In the genomic region with DNA sequence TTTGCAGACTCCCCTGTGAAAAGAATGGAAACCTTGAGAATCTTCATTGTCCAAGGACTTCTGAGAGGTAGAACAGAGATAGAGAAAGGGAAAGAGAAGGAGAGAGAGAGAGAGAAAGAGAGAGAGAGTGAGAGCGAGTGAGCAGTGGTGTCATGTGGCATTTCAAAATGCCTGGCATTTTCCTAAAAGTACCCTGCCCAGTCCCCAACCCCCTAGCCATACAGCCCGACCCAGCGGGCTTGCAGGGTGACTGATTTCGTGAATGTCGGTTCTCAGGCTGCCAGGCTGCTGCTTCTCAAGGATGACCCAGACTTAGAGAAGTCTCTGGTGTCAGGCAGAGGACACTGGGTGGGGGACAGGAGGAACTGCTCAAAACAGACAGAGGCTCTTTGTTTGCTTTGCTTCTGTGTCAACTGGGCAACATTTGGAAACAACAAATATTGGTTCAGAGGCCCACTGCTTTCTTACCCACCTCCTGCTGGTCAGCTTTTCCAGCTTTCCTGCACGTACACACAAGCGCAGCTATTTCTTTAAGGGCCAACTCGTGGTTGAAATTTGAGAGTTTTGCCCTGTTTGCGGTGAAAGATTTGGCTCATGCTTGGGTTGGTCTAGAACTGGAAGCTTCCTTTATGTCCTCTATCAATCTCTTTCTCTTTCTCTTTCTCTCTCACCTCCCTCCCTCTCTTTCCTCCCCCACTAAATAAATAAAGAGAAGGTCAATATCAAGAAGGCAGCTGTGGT, we compare ENCODE assay signal across 1 cellular context.
TF ChIP-seq lines count a peak whose summit lies in the region.

No MANE protein-coding gene starts in this region.

TF ChIP-seq in HepG2, 621 proteins besides CTCF, POLR2A, EP300 and RAD21 (continued from another document and continues in another):
- TF ChIP-seq, protein P1, sequence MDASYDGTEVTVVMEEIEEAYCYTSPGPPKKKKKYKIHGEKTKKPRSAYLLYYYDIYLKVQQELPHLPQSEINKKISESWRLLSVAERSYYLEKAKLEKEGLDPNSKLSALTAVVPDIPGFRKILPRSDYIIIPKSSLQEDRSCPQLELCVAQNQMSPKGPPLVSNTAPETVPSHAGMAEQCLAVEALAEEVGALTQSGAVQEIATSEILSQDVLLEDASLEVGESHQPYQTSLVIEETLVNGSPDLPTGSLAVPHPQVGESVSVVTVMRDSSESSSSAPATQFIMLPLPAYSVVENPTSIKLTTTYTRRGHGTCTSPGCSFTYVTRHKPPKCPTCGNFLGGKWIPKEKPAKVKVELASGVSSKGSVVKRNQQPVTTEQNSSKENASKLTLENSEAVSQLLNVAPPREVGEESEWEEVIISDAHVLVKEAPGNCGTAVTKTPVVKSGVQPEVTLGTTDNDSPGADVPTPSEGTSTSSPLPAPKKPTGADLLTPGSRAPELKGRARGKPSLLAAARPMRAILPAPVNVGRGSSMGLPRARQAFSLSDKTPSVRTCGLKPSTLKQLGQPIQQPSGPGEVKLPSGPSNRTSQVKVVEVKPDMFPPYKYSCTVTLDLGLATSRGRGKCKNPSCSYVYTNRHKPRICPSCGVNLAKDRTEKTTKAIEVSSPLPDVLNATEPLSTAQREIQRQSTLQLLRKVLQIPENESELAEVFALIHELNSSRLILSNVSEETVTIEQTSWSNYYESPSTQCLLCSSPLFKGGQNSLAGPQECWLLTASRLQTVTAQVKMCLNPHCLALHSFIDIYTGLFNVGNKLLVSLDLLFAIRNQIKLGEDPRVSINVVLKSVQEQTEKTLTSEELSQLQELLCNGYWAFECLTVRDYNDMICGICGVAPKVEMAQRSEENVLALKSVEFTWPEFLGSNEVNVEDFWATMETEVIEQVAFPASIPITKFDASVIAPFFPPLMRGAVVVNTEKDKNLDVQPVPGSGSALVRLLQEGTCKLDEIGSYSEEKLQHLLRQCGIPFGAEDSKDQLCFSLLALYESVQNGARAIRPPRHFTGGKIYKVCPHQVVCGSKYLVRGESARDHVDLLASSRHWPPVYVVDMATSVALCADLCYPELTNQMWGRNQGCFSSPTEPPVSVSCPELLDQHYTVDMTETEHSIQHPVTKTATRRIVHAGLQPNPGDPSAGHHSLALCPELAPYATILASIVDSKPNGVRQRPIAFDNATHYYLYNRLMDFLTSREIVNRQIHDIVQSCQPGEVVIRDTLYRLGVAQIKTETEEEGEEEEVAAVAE (CRISPR knock-in tag; IDR thresholded peaks at IDR 0.05; ENCODE audit: borderline replicate concordance), result peak; percentile 88
- TF ChIP-seq SNAPC2 (CRISPR knock-in tag; IDR thresholded peaks at IDR 0.05), result peak; percentile 72; the same call in 1 of the 2 replicates
- TF ChIP-seq, protein P2, sequence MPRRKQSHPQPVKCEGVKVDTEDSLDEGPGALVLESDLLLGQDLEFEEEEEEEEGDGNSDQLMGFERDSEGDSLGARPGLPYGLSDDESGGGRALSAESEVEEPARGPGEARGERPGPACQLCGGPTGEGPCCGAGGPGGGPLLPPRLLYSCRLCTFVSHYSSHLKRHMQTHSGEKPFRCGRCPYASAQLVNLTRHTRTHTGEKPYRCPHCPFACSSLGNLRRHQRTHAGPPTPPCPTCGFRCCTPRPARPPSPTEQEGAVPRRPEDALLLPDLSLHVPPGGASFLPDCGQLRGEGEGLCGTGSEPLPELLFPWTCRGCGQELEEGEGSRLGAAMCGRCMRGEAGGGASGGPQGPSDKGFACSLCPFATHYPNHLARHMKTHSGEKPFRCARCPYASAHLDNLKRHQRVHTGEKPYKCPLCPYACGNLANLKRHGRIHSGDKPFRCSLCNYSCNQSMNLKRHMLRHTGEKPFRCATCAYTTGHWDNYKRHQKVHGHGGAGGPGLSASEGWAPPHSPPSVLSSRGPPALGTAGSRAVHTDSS (CRISPR knock-in tag; conservative IDR thresholded peaks at IDR 0.05), result no peak
- TF ChIP-seq NFRKB (IDR thresholded peaks at IDR 0.05), result no peak
- no peak for TF ChIP-seq FLYWCH1 (CRISPR knock-in tag; IDR thresholded peaks at IDR 0.05)
- no peak for TF ChIP-seq MZF1 (CRISPR knock-in tag; IDR thresholded peaks at IDR 0.05; ENCODE audit: borderline replicate concordance)
- peak; percentile 82 for TF ChIP-seq POGZ (CRISPR knock-in tag; IDR thresholded peaks at IDR 0.05)
- no peak for TF ChIP-seq NR1H2 (CRISPR knock-in tag; IDR thresholded peaks at IDR 0.05; ENCODE audit: borderline replicate concordance, low read depth)
- no peak for TF ChIP-seq RFX5 (IDR thresholded peaks at IDR 0.05; ENCODE audit: low read depth, low read length)
- peak; percentile 90 for TF ChIP-seq ZFP1 (CRISPR knock-in tag; IDR thresholded peaks at IDR 0.05)
- no peak for TF ChIP-seq ZFX (CRISPR knock-in tag; IDR thresholded peaks at IDR 0.05; ENCODE audit: low read depth)
- peak; percentile 100 for TF ChIP-seq RARA (CRISPR knock-in tag; IDR thresholded peaks at IDR 0.05)
- TF ChIP-seq HNRNPH1 (optimal IDR thresholded peaks at IDR 0.05; ENCODE audit: low read depth, low read length), result no peak
- TF ChIP-seq SP4 (CRISPR knock-in tag; IDR thresholded peaks at IDR 0.05), result peak; percentile 51
- TF ChIP-seq, protein P3, sequence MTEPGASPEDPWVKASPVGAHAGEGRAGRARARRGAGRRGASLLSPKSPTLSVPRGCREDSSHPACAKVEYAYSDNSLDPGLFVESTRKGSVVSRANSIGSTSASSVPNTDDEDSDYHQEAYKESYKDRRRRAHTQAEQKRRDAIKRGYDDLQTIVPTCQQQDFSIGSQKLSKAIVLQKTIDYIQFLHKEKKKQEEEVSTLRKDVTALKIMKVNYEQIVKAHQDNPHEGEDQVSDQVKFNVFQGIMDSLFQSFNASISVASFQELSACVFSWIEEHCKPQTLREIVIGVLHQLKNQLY (CRISPR knock-in tag; IDR thresholded peaks at IDR 0.05), result peak; percentile 86
- peak; percentile 80; the same call in 1 of the 2 replicates for TF ChIP-seq KAT7 (CRISPR knock-in tag; IDR thresholded peaks at IDR 0.05; ENCODE audit: borderline replicate concordance)
- 0 out of 2 replicates have a peak, but pooled peaks have one; percentile 42 for TF ChIP-seq ZNF775 (CRISPR knock-in tag; IDR thresholded peaks at IDR 0.05; ENCODE audit: borderline replicate concordance)
- no peak for TF ChIP-seq TERF1 (CRISPR knock-in tag; IDR thresholded peaks at IDR 0.05)
- TF ChIP-seq ZNF501 (CRISPR knock-in tag; IDR thresholded peaks at IDR 0.05), result peak; percentile 67
- TF ChIP-seq, protein P4, sequence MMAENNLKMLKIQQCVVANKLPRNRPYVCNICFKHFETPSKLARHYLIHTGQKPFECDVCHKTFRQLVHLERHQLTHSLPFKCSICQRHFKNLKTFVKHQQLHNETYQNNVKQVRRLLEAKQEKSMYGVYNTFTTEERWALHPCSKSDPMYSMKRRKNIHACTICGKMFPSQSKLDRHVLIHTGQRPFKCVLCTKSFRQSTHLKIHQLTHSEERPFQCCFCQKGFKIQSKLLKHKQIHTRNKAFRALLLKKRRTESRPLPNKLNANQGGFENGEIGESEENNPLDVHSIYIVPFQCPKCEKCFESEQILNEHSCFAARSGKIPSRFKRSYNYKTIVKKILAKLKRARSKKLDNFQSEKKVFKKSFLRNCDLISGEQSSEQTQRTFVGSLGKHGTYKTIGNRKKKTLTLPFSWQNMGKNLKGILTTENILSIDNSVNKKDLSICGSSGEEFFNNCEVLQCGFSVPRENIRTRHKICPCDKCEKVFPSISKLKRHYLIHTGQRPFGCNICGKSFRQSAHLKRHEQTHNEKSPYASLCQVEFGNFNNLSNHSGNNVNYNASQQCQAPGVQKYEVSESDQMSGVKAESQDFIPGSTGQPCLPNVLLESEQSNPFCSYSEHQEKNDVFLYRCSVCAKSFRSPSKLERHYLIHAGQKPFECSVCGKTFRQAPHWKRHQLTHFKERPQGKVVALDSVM (CRISPR knock-in tag; IDR thresholded peaks at IDR 0.05), result no peak; the same call in 1 of the 2 replicates
- TF ChIP-seq, protein P5, sequence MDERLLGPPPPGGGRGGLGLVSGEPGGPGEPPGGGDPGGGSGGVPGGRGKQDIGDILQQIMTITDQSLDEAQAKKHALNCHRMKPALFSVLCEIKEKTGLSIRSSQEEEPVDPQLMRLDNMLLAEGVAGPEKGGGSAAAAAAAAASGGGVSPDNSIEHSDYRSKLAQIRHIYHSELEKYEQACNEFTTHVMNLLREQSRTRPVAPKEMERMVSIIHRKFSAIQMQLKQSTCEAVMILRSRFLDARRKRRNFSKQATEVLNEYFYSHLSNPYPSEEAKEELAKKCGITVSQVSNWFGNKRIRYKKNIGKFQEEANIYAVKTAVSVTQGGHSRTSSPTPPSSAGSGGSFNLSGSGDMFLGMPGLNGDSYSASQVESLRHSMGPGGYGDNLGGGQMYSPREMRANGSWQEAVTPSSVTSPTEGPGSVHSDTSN (CRISPR knock-in tag; IDR thresholded peaks at IDR 0.05), result no peak
- no peak for TF ChIP-seq TSC22D2 (CRISPR knock-in tag; IDR thresholded peaks at IDR 0.05; ENCODE audit: borderline replicate concordance)
- TF ChIP-seq, protein P6, sequence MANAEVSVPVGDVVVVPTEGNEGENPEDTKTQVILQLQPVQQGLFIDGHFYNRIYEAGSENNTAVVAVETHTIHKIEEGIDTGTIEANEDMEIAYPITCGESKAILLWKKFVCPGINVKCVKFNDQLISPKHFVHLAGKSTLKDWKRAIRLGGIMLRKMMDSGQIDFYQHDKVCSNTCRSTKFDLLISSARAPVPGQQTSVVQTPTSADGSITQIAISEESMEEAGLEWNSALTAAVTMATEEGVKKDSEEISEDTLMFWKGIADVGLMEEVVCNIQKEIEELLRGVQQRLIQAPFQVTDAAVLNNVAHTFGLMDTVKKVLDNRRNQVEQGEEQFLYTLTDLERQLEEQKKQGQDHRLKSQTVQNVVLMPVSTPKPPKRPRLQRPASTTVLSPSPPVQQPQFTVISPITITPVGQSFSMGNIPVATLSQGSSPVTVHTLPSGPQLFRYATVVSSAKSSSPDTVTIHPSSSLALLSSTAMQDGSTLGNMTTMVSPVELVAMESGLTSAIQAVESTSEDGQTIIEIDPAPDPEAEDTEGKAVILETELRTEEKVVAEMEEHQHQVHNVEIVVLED (CRISPR knock-in tag; IDR thresholded peaks at IDR 0.05; ENCODE audit: borderline replicate concordance), result peak; percentile 55; the same call in 1 of the 2 replicates
- TF ChIP-seq, protein P7, sequence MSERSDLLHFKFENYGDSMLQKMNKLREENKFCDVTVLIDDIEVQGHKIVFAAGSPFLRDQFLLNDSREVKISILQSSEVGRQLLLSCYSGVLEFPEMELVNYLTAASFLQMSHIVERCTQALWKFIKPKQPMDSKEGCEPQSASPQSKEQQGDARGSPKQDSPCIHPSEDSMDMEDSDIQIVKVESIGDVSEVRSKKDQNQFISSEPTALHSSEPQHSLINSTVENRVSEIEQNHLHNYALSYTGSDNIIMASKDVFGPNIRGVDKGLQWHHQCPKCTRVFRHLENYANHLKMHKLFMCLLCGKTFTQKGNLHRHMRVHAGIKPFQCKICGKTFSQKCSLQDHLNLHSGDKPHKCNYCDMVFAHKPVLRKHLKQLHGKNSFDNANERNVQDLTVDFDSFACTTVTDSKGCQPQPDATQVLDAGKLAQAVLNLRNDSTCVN (CRISPR knock-in tag; IDR thresholded peaks at IDR 0.05; ENCODE audit: borderline replicate concordance), result 0 out of 2 replicates have a peak, but pooled peaks have one; percentile 64
- TF ChIP-seq BATF2 (CRISPR knock-in tag; IDR thresholded peaks at IDR 0.05), result no peak
- TF ChIP-seq NCOR1 (IDR thresholded peaks at IDR 0.05; ENCODE audit: borderline replicate concordance, low read length), result peak; percentile 81; the same call in 1 of the 2 replicates
- TF ChIP-seq NR2C2 (CRISPR knock-in tag; IDR thresholded peaks at IDR 0.05; ENCODE audit: borderline replicate concordance), result peak; percentile 71; the same call in 1 of the 2 replicates
- peak; percentile 86; the same call in 1 of the 2 replicates for TF ChIP-seq ZNF724P (CRISPR knock-in tag; IDR thresholded peaks at IDR 0.05; ENCODE audit: borderline replicate concordance)
- peak; percentile 67; the same call in 1 of the 2 replicates for TF ChIP-seq TP53 (CRISPR knock-in tag; conservative IDR thresholded peaks at IDR 0.05)
- TF ChIP-seq ZNF749 (CRISPR knock-in tag; IDR thresholded peaks at IDR 0.05; ENCODE audit: borderline replicate concordance), result no peak; the same call in 1 of the 2 replicates
- peak; percentile 84 for TF ChIP-seq ASH2L (IDR thresholded peaks at IDR 0.05; ENCODE audit: insufficient read length, low read depth, low read length)
- peak; percentile 69 for TF ChIP-seq XRCC5 (optimal IDR thresholded peaks at IDR 0.05; ENCODE audit: low read length)
- TF ChIP-seq, protein P8, sequence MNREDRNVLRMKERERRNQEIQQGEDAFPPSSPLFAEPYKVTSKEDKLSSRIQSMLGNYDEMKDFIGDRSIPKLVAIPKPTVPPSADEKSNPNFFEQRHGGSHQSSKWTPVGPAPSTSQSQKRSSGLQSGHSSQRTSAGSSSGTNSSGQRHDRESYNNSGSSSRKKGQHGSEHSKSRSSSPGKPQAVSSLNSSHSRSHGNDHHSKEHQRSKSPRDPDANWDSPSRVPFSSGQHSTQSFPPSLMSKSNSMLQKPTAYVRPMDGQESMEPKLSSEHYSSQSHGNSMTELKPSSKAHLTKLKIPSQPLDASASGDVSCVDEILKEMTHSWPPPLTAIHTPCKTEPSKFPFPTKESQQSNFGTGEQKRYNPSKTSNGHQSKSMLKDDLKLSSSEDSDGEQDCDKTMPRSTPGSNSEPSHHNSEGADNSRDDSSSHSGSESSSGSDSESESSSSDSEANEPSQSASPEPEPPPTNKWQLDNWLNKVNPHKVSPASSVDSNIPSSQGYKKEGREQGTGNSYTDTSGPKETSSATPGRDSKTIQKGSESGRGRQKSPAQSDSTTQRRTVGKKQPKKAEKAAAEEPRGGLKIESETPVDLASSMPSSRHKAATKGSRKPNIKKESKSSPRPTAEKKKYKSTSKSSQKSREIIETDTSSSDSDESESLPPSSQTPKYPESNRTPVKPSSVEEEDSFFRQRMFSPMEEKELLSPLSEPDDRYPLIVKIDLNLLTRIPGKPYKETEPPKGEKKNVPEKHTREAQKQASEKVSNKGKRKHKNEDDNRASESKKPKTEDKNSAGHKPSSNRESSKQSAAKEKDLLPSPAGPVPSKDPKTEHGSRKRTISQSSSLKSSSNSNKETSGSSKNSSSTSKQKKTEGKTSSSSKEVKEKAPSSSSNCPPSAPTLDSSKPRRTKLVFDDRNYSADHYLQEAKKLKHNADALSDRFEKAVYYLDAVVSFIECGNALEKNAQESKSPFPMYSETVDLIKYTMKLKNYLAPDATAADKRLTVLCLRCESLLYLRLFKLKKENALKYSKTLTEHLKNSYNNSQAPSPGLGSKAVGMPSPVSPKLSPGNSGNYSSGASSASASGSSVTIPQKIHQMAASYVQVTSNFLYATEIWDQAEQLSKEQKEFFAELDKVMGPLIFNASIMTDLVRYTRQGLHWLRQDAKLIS (CRISPR knock-in tag; IDR thresholded peaks at IDR 0.05), result no peak
